In genomic region chr3:185317674-185318073, GRCh38 we compare ENCODE assay signal across 11 cellular contexts. TPM values are rescaled to one million over a fixed set of nuclear protein-coding genes. Genes with fewer than 3 reads are reported as not detected.
DNase-seq lines count a peak whose midpoint lies in the region; ATAC-seq, FAIRE-seq and TF ChIP-seq lines count a peak whose summit lies in the region.
"Had no signal": no experiment of that assay in that cellular context is flagged by ENCODE, and none has a peak within 500 bp of the region (broad histone marks: within the 10 kb centered on the region; RNA-seq: fewer than 3 reads in every experiment).

No MANE protein-coding gene starts in this region.

- H2BK5ac ChIP-seq in mesenchymal stem cell (ENCODE audit: low read depth, low read length, poor library complexity, severe bottlenecking) = no peak overlapping the region

- no peak overlapping the region for H2AK5ac ChIP-seq in mesenchymal stem cell (ENCODE audit: low read length, severe bottlenecking)

- ATAC-seq in PC-3 (no peak), HG03442 (IDR thresholded peaks at IDR 0.05; ENCODE audit: unreplicated experiment) (no peak), HG02852 (IDR thresholded peaks at IDR 0.05; ENCODE audit: unreplicated experiment) (no peak), HG03039 (IDR thresholded peaks at IDR 0.05; ENCODE audit: unreplicated experiment) (no peak)
- ATAC-seq: psoas muscle had no signal

- H3K4me3 ChIP-seq in PC-3 (ENCODE audit: low read length) (peak overlapping the region; percentile 43), endothelial cell of umbilical vein (replicated peaks in 1 of 3; ENCODE audit: insufficient read depth in 1 of 3, low read depth in 1 of 3, low read length in 3 of 3) (no peak overlapping the region), mesenchymal stem cell (ENCODE audit: insufficient read depth in 1 of 2, low read depth in 1 of 2, low read length in 2 of 2) (no peak overlapping the region), Peyer's patch (no peak overlapping the region)
- H3K4me3 ChIP-seq: psoas muscle, suprapubic skin had no signal

- no peak for TF ChIP-seq CTCF in PC-3 (conservative IDR thresholded peaks at IDR 0.05; ENCODE audit: low read depth, low read length)
- no peak for TF ChIP-seq CTCF in endothelial cell of umbilical vein (IDR thresholded peaks at IDR 0.05; ENCODE audit: extremely low read depth in 1 of 2, insufficient read depth in 1 of 2, low read depth in 1 of 2, low read length in 2 of 2)
- TF ChIP-seq CTCF in Peyer's patch (IDR thresholded peaks at IDR 0.05) = no peak

- H3K36me3 ChIP-seq in PC-3 (ENCODE audit: low read depth, low read length) (no peaks in the 10 kb centered on the region), endothelial cell of umbilical vein (ENCODE audit: control insufficient read depth in 2 of 2, extremely low read depth in 1 of 2, insufficient read depth in 2 of 2, low read length in 2 of 2) (no peaks in the 10 kb centered on the region), mesenchymal stem cell (ENCODE audit: control insufficient read depth in 1 of 2, insufficient read depth in 2 of 2, low read depth in 1 of 2, low read length in 2 of 2) (no peaks in the 10 kb centered on the region), Peyer's patch (no peaks in the 10 kb centered on the region)
- H3K36me3 ChIP-seq: suprapubic skin had no signal

- peaks cover 3% of the 10 kb centered on the region for H3F3A ChIP-seq in PC-3 (ENCODE audit: low read length, unreplicated experiment)

- no peak overlapping the region for H3K23ac ChIP-seq in mesenchymal stem cell (ENCODE audit: low read length in 2 of 2)

- H3K18ac ChIP-seq in mesenchymal stem cell (ENCODE audit: low read depth in 1 of 2, low read length in 2 of 2) = no peak overlapping the region

- H4K8ac ChIP-seq in mesenchymal stem cell (ENCODE audit: low read length) = no peak overlapping the region

- H3K79me2 ChIP-seq in PC-3 (ENCODE audit: low read length) (no peaks in the 10 kb centered on the region), endothelial cell of umbilical vein (ENCODE audit: control insufficient read depth, insufficient read depth, low read length) (no peaks in the 10 kb centered on the region)

- DNase-seq in PC-3 = peak; percentile 10
- DNase-seq in endothelial cell of umbilical vein (ENCODE audit: low read depth, low spot score) = no peak
- no peak for DNase-seq in mesenchymal stem cell
- no peak for DNase-seq in Peyer's patch
- DNase-seq: NCI-H446, psoas muscle had no signal

- H2BK15ac ChIP-seq in mesenchymal stem cell (ENCODE audit: low read depth, poor library complexity, severe bottlenecking) = no peak overlapping the region

- no peak overlapping the region for H2BK12ac ChIP-seq in mesenchymal stem cell (ENCODE audit: low read length in 2 of 2)

- WGBS in mesenchymal stem cell = no CpG with 5 or more reads among the region's 3 CpGs

- H2BK120ac ChIP-seq in mesenchymal stem cell (ENCODE audit: low read depth, low read length) = no peak overlapping the region

- H3K79me1 ChIP-seq in mesenchymal stem cell (replicated peaks; ENCODE audit: low read length, poor library complexity, severe bottlenecking) = peaks cover 7% of the 10 kb centered on the region

- no peak overlapping the region for H3K14ac ChIP-seq in mesenchymal stem cell (ENCODE audit: low read length in 2 of 2)

- H3K4me1 ChIP-seq in PC-3 (ENCODE audit: insufficient read depth, low read length) (peaks cover 22% of the 10 kb centered on the region), endothelial cell of umbilical vein (ENCODE audit: control insufficient read depth, extremely low read depth, insufficient read depth, low read length) (peaks cover 9% of the 10 kb centered on the region), mesenchymal stem cell (ENCODE audit: control insufficient read depth, insufficient read depth, low read depth, low read length) (no peaks in the 10 kb centered on the region), Peyer's patch (no peaks in the 10 kb centered on the region)
- H3K4me1 ChIP-seq: psoas muscle, suprapubic skin had no signal

- peak overlapping the region; percentile 33 for H3K9ac ChIP-seq in PC-3 (ENCODE audit: low read length)
- H3K9ac ChIP-seq in endothelial cell of umbilical vein (replicated peaks; ENCODE audit: extremely low read depth, insufficient read depth, low read length) = no peak overlapping the region
- peak overlapping the region; percentile 14 for H3K9ac ChIP-seq in mesenchymal stem cell (ENCODE audit: low read length)

- FAIRE-seq in A204.1 (lab: Jason Lieb, UNC) (peak; percentile 71), endothelial cell of umbilical vein (lab: Jason Lieb, UNC) (no peak)

- TF ChIP-seq POLR2A in endothelial cell of umbilical vein (IDR thresholded peaks at IDR 0.05; ENCODE audit: low read depth, low read length) = no peak
- no peak for TF ChIP-seq POLR2A in Peyer's patch (IDR thresholded peaks at IDR 0.05)

- CTCF ChIA-PET in PC-3 (lab: Charles Lee) = interaction anchor here (1.0 kb wide), 1 partner anchor 9 kb away, joined by 4 read pairs; no protein-coding TSS in a partner anchor
- CTCF ChIA-PET in endothelial cell of umbilical vein (lab: Charles Lee) = interaction anchor here (2.0 kb wide), 1 partner anchor 10 kb away, joined by 14 read pairs; no protein-coding TSS in a partner anchor

- H3K9me3 ChIP-seq in PC-3 (ENCODE audit: low read length) (no peaks in the 10 kb centered on the region), endothelial cell of umbilical vein (replicated peaks; ENCODE audit: control insufficient read depth, insufficient read depth, low read length) (no peaks in the 10 kb centered on the region), mesenchymal stem cell (ENCODE audit: control insufficient read depth, low read length) (no peaks in the 10 kb centered on the region), Peyer's patch (no peaks in the 10 kb centered on the region)
- H3K9me3 ChIP-seq: psoas muscle, suprapubic skin had no signal

- H3K4me2 ChIP-seq in PC-3 (ENCODE audit: low read length) (peak overlapping the region; percentile 67), endothelial cell of umbilical vein (ENCODE audit: insufficient read depth, low read length) (peak overlapping the region; percentile 87), mesenchymal stem cell (ENCODE audit: low read length, poor library complexity, severe bottlenecking) (no peak overlapping the region)

- dilution Hi-C loops in endothelial cell of umbilical vein (cut with MboI; ENCODE audit: extremely low pct_ligation_motif_present, low sequenced_read_pairs) = no loop called here

- H4K20me1 ChIP-seq in PC-3 (ENCODE audit: low read length) (no peaks in the 10 kb centered on the region), endothelial cell of umbilical vein (replicated peaks; ENCODE audit: control insufficient read depth, extremely low read depth, insufficient read depth, low read length) (no peaks in the 10 kb centered on the region)

- POLR2A ChIA-PET in PC-3 (lab: Charles Lee; ENCODE audit: unreplicated experiment) = interaction anchor here (0.6 kb wide), 1 partner anchor 82 kb away, joined by 3 read pairs; no protein-coding TSS in a partner anchor
- POLR2A ChIA-PET in endothelial cell of umbilical vein (lab: Charles Lee) = no interaction called here

- H3K27me3 ChIP-seq in PC-3 (ENCODE audit: low read length) (no peaks in the 10 kb centered on the region), endothelial cell of umbilical vein (ENCODE audit: control insufficient read depth in 2 of 2, insufficient read depth in 2 of 2, low read length in 2 of 2) (no peaks in the 10 kb centered on the region), mesenchymal stem cell (ENCODE audit: control insufficient read depth in 1 of 2, insufficient read depth in 1 of 2, low read length in 2 of 2) (no peaks in the 10 kb centered on the region), Peyer's patch (no peaks in the 10 kb centered on the region)
- H3K27me3 ChIP-seq: suprapubic skin had no signal

- H3K9me2 ChIP-seq in PC-3 (replicated peaks; ENCODE audit: low read length) = no peaks in the 10 kb centered on the region

- no peaks in the 10 kb centered on the region for H3K9me1 ChIP-seq in endothelial cell of umbilical vein (replicated peaks; ENCODE audit: control insufficient read depth, extremely low read depth, insufficient read depth, low read length)

- peak overlapping the region; percentile 75 for H3K27ac ChIP-seq in PC-3 (ENCODE audit: low read length)
- H3K27ac ChIP-seq in endothelial cell of umbilical vein (ENCODE audit: insufficient read depth, low read depth, low read length) = no peak overlapping the region
- H3K27ac ChIP-seq in mesenchymal stem cell (ENCODE audit: low read length, poor library complexity, severe bottlenecking) = peak overlapping the region; percentile 95
- H3K27ac ChIP-seq in Peyer's patch = no peak overlapping the region
- H3K27ac ChIP-seq: psoas muscle, suprapubic skin had no signal

- BruUV-seq in PC-3 (replicated peaks; lab: Mats Ljungman, UMichigan) (no TSS peak), endothelial cell of umbilical vein (replicated peaks; lab: Mats Ljungman, UMichigan) (no TSS peak)

- H2AFZ ChIP-seq in PC-3 (ENCODE audit: low read length) (peak overlapping the region; percentile 81; the same call in 1 of the 2 replicates), endothelial cell of umbilical vein (ENCODE audit: low read depth, low read length) (no peak overlapping the region), mesenchymal stem cell (ENCODE audit: low read depth, low read length) (no peak overlapping the region)

- H3K4ac ChIP-seq in mesenchymal stem cell (ENCODE audit: low read depth in 1 of 2, low read length in 2 of 2) = no peak overlapping the region

- H4K91ac ChIP-seq in mesenchymal stem cell (ENCODE audit: low read length) = no peak overlapping the region

- intact Hi-C loops in PC-3 (cut with micrococcal nuclease) = loop anchor here (2.0 kb wide), 1 partner anchor 19 kb away; no protein-coding TSS in a partner anchor
- intact Hi-C loops in endothelial cell of umbilical vein (cut with micrococcal nuclease) = no loop called here

TF ChIP-seq in endothelial cell of umbilical vein, 7 proteins besides CTCF, POLR2A, EP300 and RAD21 (continues in another document):
- TF ChIP-seq MYC (IDR thresholded peaks at IDR 0.05; ENCODE audit: low read depth, low read length) (no peak), JUN (IDR thresholded peaks at IDR 0.05; ENCODE audit: borderline replicate concordance, insufficient read depth, insufficient read length, low read depth) (no peak), EZH2 (IDR thresholded peaks at IDR 0.05; ENCODE audit: borderline replicate concordance, low read depth, low read length, severe bottlenecking) (no peak)

RNA-seq across cellular contexts. Expression of gene MAP3K13, which starts 45.3 kb away (rescaled TPM):
- total RNA-seq in PC-3 (2014; rRNA removed) (24.0 and 24.4 TPM in 2 replicates), endothelial cell of umbilical vein (15.4 and 20.2 TPM in 2 replicates), Peyer's patch (10 to 100 TPM; 40.4 to 60.2 (median 52.1) TPM)
- 4.4 and 6.2 TPM in 2 replicates for polyA plus RNA-seq in endothelial cell of umbilical vein
- polyA plus RNA-seq in endothelial cell of umbilical vein (2011; cell fraction: cytosol; rRNA removed) = 10.6 and 10.7 TPM in 2 replicates
- polyA plus RNA-seq in endothelial cell of umbilical vein (2011; cell fraction: nucleus; rRNA removed) = 4.6 and 5.3 TPM in 2 replicates
- polyA plus RNA-seq in endothelial cell of umbilical vein (2012) = 19.7 and 20.0 TPM in 2 replicates
- polyA minus RNA-seq in endothelial cell of umbilical vein = 10.8 and 20.6 TPM in 2 replicates
- polyA minus RNA-seq in endothelial cell of umbilical vein (2011; cell fraction: cytosol; rRNA and poly(A)+ RNA removed) = 5.6 TPM
- 7.7 and 7.9 TPM in 2 replicates for polyA minus RNA-seq in endothelial cell of umbilical vein (2011; cell fraction: nucleus; rRNA and poly(A)+ RNA removed)
- polyA plus RNA-seq in mesenchymal stem cell (2013, experiment 1 of 2) = 34.5 TPM
- 37.7 TPM for polyA plus RNA-seq in mesenchymal stem cell (2013, experiment 2 of 2)

Comparison
In these comparisons a context has a peak if more than half of its experiments do, and no peak if none do; other contexts are left out.
1. H3K27ac ChIP-seq: peak in PC-3 (single experiment) and mesenchymal stem cell (single experiment); none in endothelial cell of umbilical vein (single experiment) and Peyer's patch (0 of 4).